ENCODE assay signal across 1 cellular context in genomic region chr4:118344801-118345200, GRCh38.
TF ChIP-seq lines count a peak whose summit lies in the region.

No MANE protein-coding gene starts in this region.

TF ChIP-seq in HEK293, 187 proteins besides CTCF, POLR2A, EP300 and RAD21 (continued from another document):
- no peak for TF ChIP-seq AEBP2 (tag by site-specific recombination; IDR thresholded peaks at IDR 0.05; ENCODE audit: borderline replicate concordance)
- TF ChIP-seq ZNF175 (tag by site-specific recombination; IDR thresholded peaks at IDR 0.05): no peak
- no peak for TF ChIP-seq ZBTB20 (tag by site-specific recombination; IDR thresholded peaks at IDR 0.05)
- 0 out of 2 replicates have a peak, but pooled peaks have one; percentile 42 for TF ChIP-seq YY1 (tag by site-specific recombination; IDR thresholded peaks at IDR 0.05)
- TF ChIP-seq ZNF548 (tag by site-specific recombination; IDR thresholded peaks at IDR 0.05): no peak
- TF ChIP-seq, protein P1, sequence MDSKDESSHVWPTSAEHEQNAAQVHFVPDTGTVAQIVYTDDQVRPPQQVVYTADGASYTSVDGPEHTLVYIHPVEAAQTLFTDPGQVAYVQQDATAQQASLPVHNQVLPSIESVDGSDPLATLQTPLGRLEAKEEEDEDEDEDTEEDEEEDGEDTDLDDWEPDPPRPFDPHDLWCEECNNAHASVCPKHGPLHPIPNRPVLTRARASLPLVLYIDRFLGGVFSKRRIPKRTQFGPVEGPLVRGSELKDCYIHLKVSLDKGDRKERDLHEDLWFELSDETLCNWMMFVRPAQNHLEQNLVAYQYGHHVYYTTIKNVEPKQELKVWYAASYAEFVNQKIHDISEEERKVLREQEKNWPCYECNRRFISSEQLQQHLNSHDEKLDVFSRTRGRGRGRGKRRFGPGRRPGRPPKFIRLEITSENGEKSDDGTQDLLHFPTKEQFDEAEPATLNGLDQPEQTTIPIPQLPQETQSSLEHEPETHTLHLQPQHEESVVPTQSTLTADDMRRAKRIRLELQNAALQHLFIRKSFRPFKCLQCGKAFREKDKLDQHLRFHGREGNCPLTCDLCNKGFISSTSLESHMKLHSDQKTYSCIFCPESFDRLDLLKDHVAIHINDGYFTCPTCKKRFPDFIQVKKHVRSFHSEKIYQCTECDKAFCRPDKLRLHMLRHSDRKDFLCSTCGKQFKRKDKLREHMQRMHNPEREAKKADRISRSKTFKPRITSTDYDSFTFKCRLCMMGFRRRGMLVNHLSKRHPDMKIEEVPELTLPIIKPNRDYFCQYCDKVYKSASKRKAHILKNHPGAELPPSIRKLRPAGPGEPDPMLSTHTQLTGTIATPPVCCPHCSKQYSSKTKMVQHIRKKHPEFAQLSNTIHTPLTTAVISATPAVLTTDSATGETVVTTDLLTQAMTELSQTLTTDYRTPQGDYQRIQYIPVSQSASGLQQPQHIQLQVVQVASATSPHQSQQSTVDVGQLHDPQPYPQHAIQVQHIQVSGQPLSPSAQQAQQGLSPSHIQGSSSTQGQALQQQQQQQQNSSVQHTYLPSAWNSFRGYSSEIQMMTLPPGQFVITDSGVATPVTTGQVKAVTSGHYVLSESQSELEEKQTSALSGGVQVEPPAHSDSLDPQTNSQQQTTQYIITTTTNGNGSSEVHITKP (tag by site-specific recombination; IDR thresholded peaks at IDR 0.05): peak; percentile 21; the same call in 1 of the 2 replicates
- TF ChIP-seq ZBTB7A (tag by site-specific recombination; IDR thresholded peaks at IDR 0.05; ENCODE audit: low read depth): no peak
- TF ChIP-seq ZNF266 (tag by site-specific recombination; IDR thresholded peaks at IDR 0.05; ENCODE audit: low read depth): no peak
- no peak for TF ChIP-seq ZNF398 (tag by site-specific recombination; IDR thresholded peaks at IDR 0.05)
- TF ChIP-seq ZNF768 (tag by site-specific recombination; IDR thresholded peaks at IDR 0.05): no peak
- TF ChIP-seq, protein P2, sequence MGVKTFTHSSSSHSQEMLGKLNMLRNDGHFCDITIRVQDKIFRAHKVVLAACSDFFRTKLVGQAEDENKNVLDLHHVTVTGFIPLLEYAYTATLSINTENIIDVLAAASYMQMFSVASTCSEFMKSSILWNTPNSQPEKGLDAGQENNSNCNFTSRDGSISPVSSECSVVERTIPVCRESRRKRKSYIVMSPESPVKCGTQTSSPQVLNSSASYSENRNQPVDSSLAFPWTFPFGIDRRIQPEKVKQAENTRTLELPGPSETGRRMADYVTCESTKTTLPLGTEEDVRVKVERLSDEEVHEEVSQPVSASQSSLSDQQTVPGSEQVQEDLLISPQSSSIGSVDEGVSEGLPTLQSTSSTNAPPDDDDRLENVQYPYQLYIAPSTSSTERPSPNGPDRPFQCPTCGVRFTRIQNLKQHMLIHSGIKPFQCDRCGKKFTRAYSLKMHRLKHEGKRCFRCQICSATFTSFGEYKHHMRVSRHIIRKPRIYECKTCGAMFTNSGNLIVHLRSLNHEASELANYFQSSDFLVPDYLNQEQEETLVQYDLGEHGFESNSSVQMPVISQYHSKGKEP (tag by site-specific recombination; IDR thresholded peaks at IDR 0.05): 0 out of 2 replicates have a peak, but pooled peaks have one; percentile 8
- TF ChIP-seq ZNF664 (tag by site-specific recombination; IDR thresholded peaks at IDR 0.05): no peak
- TF ChIP-seq ZNF16 (tag by site-specific recombination; IDR thresholded peaks at IDR 0.05; ENCODE audit: low read depth): no peak
- no peak for TF ChIP-seq ZNF449 (tag by site-specific recombination; IDR thresholded peaks at IDR 0.05)
